In genomic region chr9:112382501-112383364, GRCh38 we compare ENCODE assay signal across 2 cellular contexts.
TF ChIP-seq lines count a peak whose summit lies in the region.

No MANE protein-coding gene starts in this region.

TF ChIP-seq in HCT116, 20 proteins besides CTCF, POLR2A, EP300 and RAD21:
- TF ChIP-seq MAX (IDR thresholded peaks at IDR 0.05) (no peak), SIN3A (IDR thresholded peaks at IDR 0.05; ENCODE audit: low read depth) (no peak), SRF (IDR thresholded peaks at IDR 0.05; ENCODE audit: low read depth) (no peak), REST (IDR thresholded peaks at IDR 0.05; ENCODE audit: low read depth) (no peak), POLR2AphosphoS5 (IDR thresholded peaks at IDR 0.05; ENCODE audit: low read depth, low read length) (no peak), EZH2 (IDR thresholded peaks at IDR 0.05) (no peak), EZH2phosphoT487 (IDR thresholded peaks at IDR 0.05; ENCODE audit: borderline replicate concordance) (no peak), TCF7L2 (IDR thresholded peaks at IDR 0.05; ENCODE audit: borderline replicate concordance, extremely low read depth, insufficient read depth, insufficient read length) (no peak), EGR1 (IDR thresholded peaks at IDR 0.05; ENCODE audit: low read depth) (no peak), CEBPB (IDR thresholded peaks at IDR 0.05; ENCODE audit: low read depth) (no peak), JUND (IDR thresholded peaks at IDR 0.05) (no peak), ELF1 (IDR thresholded peaks at IDR 0.05; ENCODE audit: borderline replicate concordance, low read depth) (no peak), CBX3 (IDR thresholded peaks at IDR 0.05; ENCODE audit: low read depth) (no peak), ZBTB33 (IDR thresholded peaks at IDR 0.05; ENCODE audit: extremely low read depth, insufficient replicate concordance, low read length) (no peak), YY1 (IDR thresholded peaks at IDR 0.05; ENCODE audit: extremely low read depth, insufficient replicate concordance, low read depth, low read length) (no peak), SP1 (IDR thresholded peaks at IDR 0.05; ENCODE audit: low read depth) (no peak), ZNF274 (IDR thresholded peaks at IDR 0.05; ENCODE audit: low read depth, low read length) (no peak), ATF3 (IDR thresholded peaks at IDR 0.05) (no peak), ZFX (IDR thresholded peaks at IDR 0.05) (no peak), FOSL1 (IDR thresholded peaks at IDR 0.05; ENCODE audit: low read depth) (no peak)

TF ChIP-seq in GM12878, 131 proteins besides CTCF, POLR2A, EP300 and RAD21:
- no peak for TF ChIP-seq ZSCAN29 (IDR thresholded peaks at IDR 0.05)
- TF ChIP-seq TCF12 (IDR thresholded peaks at IDR 0.05; ENCODE audit: low read depth, low read length): no peak
- TF ChIP-seq GATAD2B (conservative IDR thresholded peaks at IDR 0.05; ENCODE audit: low read depth): no peak
- no peak for TF ChIP-seq MTA3 (IDR thresholded peaks at IDR 0.05; ENCODE audit: borderline replicate concordance, low read length)
- no peak for TF ChIP-seq SRF (IDR thresholded peaks at IDR 0.05; ENCODE audit: low read depth in 2 of 2, low read length in 2 of 2)
- no peak for TF ChIP-seq ZNF687 (IDR thresholded peaks at IDR 0.05)
TF ChIP-seq in GM12878: peak in this region for 0.
